21 cellular contexts compared by ENCODE assay signal in genomic region chr16:27778171-27778925, GRCh38.
"Had no signal": no experiment of that assay in that cellular context is flagged by ENCODE, and none has a peak within 500 bp of the region (broad histone marks: within the 10 kb centered on the region; RNA-seq: fewer than 3 reads in every experiment).

No MANE protein-coding gene starts in this region.

- H3K36me3 ChIP-seq: breast epithelium, colonic mucosa, thyroid gland, vagina had no signal

- H3K4me3 Mint-ChIP-seq: activated T-cell treated with anti-CD3 and anti-CD28 coated beads, Interleukin-2, amount 50 U/mL, for 72 hours; central memory CD8-positive, alpha-beta T cell; stimulated activated naive CD8-positive, alpha-beta T cell treated with anti-CD3 and anti-CD28 coated beads, Interleukin-15, Interleukin-2, amounts not matched to agents 100 ng/mL and 50 ng/mL, for 24 hours; T-cell; T-helper 2 cell treated with Interferon-gamma antibody and Interleukin-4, amounts not matched to agents 5 μg/mL and 100 μg/mL, for 36 hours had no signal

- DNase-seq: activated CD4-positive, alpha-beta T cell treated with anti-CD3 and anti-CD28 coated beads for 4 hours; activated CD4-positive, alpha-beta T cell treated with anti-CD3 and anti-CD28 coated beads, Interleukin-2, amount 50 U/mL, for 4 hours; activated naive CD4-positive, alpha-beta T cell; activated T-cell treated with anti-CD3 and anti-CD28 coated beads for 4 hours; activated T-cell treated with anti-CD3 and anti-CD28 coated beads, Interleukin-2, amount 50 U/mL, for 72 hours; colonic mucosa; effector memory CD4-positive, alpha-beta T cell; left ventricle myocardium superior; occipital lobe; right cardiac atrium; T-cell; thyroid gland had no signal

- H3K9me3 Mint-ChIP-seq: activated naive CD4-positive, alpha-beta T cell treated with anti-CD3 and anti-CD28 coated beads, Interleukin-2, amount 50 U/mL, for 72 hours; activated T-cell treated with anti-CD3 and anti-CD28 coated beads, Interleukin-2, amount 50 U/mL, for 72 hours; central memory CD8-positive, alpha-beta T cell; stimulated activated naive CD8-positive, alpha-beta T cell treated with anti-CD3 and anti-CD28 coated beads, Interleukin-15, Interleukin-2, amounts not matched to agents 100 ng/mL and 50 ng/mL, for 24 hours; T-cell; T-helper 2 cell treated with Interferon-gamma antibody and Interleukin-4, amounts not matched to agents 5 μg/mL and 100 μg/mL, for 36 hours had no signal

- H3K36me3 Mint-ChIP-seq: activated naive CD4-positive, alpha-beta T cell treated with anti-CD3 and anti-CD28 coated beads, Interleukin-2, amount 50 U/mL, for 72 hours had no signal

- H3K9me3 ChIP-seq: breast epithelium, colonic mucosa, gastroesophageal sphincter, thyroid gland, upper lobe of left lung, vagina had no signal

- H3K27ac Mint-ChIP-seq: activated naive CD4-positive, alpha-beta T cell treated with anti-CD3 and anti-CD28 coated beads, Interleukin-2, amount 50 U/mL, for 72 hours; activated T-cell treated with anti-CD3 and anti-CD28 coated beads, Interleukin-2, amount 50 U/mL, for 72 hours; stimulated activated naive CD8-positive, alpha-beta T cell treated with anti-CD3 and anti-CD28 coated beads, Interleukin-15, Interleukin-2, amounts not matched to agents 100 ng/mL and 50 ng/mL, for 24 hours; T-cell; T-helper 2 cell treated with Interferon-gamma antibody and Interleukin-4, amounts not matched to agents 5 μg/mL and 100 μg/mL, for 36 hours had no signal

- H3K27me3 ChIP-seq: breast epithelium, colonic mucosa, thyroid gland, upper lobe of left lung, vagina had no signal

- ATAC-seq: activated naive CD4-positive, alpha-beta T cell treated with anti-CD3 and anti-CD28 coated beads, Interleukin-2, amount 50 U/mL, for 72 hours; activated T-cell treated with anti-CD3 and anti-CD28 coated beads, Interleukin-2, amount 50 U/mL, for 72 hours; gastroesophageal sphincter; left ventricle myocardium superior; right cardiac atrium; T-cell had no signal

- H3K4me1 ChIP-seq: breast epithelium, colonic mucosa had no signal

- FAIRE-seq: endothelial cell of umbilical vein had no signal

- H3K27me3 Mint-ChIP-seq: central memory CD8-positive, alpha-beta T cell; stimulated activated naive CD8-positive, alpha-beta T cell treated with anti-CD3 and anti-CD28 coated beads, Interleukin-15, Interleukin-2, amounts not matched to agents 100 ng/mL and 50 ng/mL, for 24 hours; T-cell had no signal

- H3K4me3 ChIP-seq: breast epithelium, colonic mucosa, gastroesophageal sphincter, thyroid gland, upper lobe of left lung, vagina had no signal

- H3K27ac ChIP-seq: breast epithelium, colonic mucosa, gastroesophageal sphincter, thyroid gland, upper lobe of left lung, vagina had no signal

- H3K4me1 Mint-ChIP-seq: central memory CD8-positive, alpha-beta T cell; T-cell had no signal
